ENCODE assay signal across 31 cellular contexts in the genomic region with DNA sequence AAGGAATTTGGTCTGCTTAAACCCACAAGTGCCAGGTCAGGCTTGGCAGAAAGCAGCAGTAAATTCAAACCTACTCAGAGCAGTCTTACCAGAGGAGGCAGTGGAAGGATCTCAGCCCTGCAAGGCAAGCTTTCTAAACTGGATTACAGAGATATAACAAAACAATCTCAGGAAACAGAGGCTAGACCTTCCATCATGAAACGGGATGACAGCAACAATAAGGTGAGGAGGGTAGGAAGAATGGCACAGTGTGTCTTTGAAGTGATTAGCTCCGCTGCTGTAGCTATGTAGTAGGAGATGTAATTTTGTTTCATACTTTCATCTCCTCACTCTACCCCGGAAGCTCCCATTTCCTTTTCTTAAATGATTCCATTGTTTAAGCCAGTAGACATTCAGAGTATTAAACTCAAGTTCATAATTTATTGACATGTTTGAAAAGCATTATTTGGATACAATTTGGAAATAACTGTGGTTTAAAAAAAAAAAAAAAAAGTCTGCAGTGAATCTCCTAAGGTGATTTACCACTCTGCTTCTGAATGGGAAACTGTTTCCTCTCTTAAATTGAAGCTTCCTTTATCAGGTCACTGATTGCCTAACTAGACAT. TPM values are rescaled to one million over a fixed set of nuclear protein-coding genes. Genes with fewer than 3 reads are reported as not detected.
DNase-seq lines count a peak whose midpoint lies in the region; FAIRE-seq and TF ChIP-seq lines count a peak whose summit lies in the region.
"Had no signal": no experiment of that assay in that cellular context is flagged by ENCODE, and none has a peak within 500 bp of the region (broad histone marks: within the 10 kb centered on the region; RNA-seq: fewer than 3 reads in every experiment).

No MANE protein-coding gene starts in this region.

- no peak overlapping the region for H3K4me3 Mint-ChIP-seq in nephron progenitor cell
- H3K4me3 Mint-ChIP-seq: activated naive CD4-positive, alpha-beta T cell treated with anti-CD3 and anti-CD28 coated beads, Interleukin-2, amount 10 ng/mL, durations not matched to agents 7 days and 5 days; CD8-positive, alpha-beta T cell; GM23338; neural crest cell had no signal

- peak overlapping the region; percentile 53 for H3K27ac Mint-ChIP-seq in nephron progenitor cell
- H3K27ac Mint-ChIP-seq: activated naive CD4-positive, alpha-beta T cell treated with anti-CD3 and anti-CD28 coated beads, Interleukin-2, amount 10 ng/mL, durations not matched to agents 7 days and 5 days; CD8-positive, alpha-beta T cell; GM23338 had no signal

- H3K4me1 Mint-ChIP-seq in nephron progenitor cell: peaks cover 12% of the 10 kb centered on the region

- peaks cover 62% of the 10 kb centered on the region for H3K36me3 Mint-ChIP-seq in nephron progenitor cell (ENCODE audit: low read depth)

- peak; percentile 36 for FAIRE-seq in HTR-8/SVneo (lab: Jason Lieb, UNC)
- FAIRE-seq: endometrium had no signal

- no peaks in the 10 kb centered on the region for H3K27me3 Mint-ChIP-seq in nephron progenitor cell (ENCODE audit: low read depth, poor library complexity)
- H3K27me3 Mint-ChIP-seq: activated naive CD4-positive, alpha-beta T cell treated with anti-CD3 and anti-CD28 coated beads, Interleukin-2, amount 10 ng/mL, durations not matched to agents 7 days and 5 days had no signal

- H3K9me3 Mint-ChIP-seq in nephron progenitor cell: no peaks in the 10 kb centered on the region
- H3K9me3 Mint-ChIP-seq: activated naive CD4-positive, alpha-beta T cell treated with anti-CD3 and anti-CD28 coated beads, Interleukin-2, amount 10 ng/mL, durations not matched to agents 7 days and 5 days; CD8-positive, alpha-beta T cell; GM23338; neural crest cell had no signal

- TF ChIP-seq CTCF in nephron progenitor cell (IDR thresholded peaks at IDR 0.05): no peak
- no peak for TF ChIP-seq CTCF in GM10266 (IDR thresholded peaks at IDR 0.05; ENCODE audit: control insufficient read depth, insufficient read depth, low read depth, missing control alignments)

- DNase-seq in NCI-H82 (lab: John Stamatoyannopoulos, UW) (peak; percentile 16), NCI-H82 treated with DMSO at 0.1 percent for 48 hours (lab: John Stamatoyannopoulos, UW; ENCODE audit: unreplicated experiment) (no peak), HTR-8/SVneo (ENCODE audit: insufficient read length, low spot score) (no peak), dermis blood vessel endothelial cell (peak; percentile 87), nephron progenitor cell (no peak), NCI-H1105 treated with DMSO at 0.1 percent for 48 hours (lab: John Stamatoyannopoulos, UW) (no peak), GM10266 (ENCODE audit: extremely low spot score) (no peak)
- no peak for DNase-seq in stimulated activated CD4-positive, alpha-beta T cell treated with anti-CD3 and anti-CD28 coated beads, Interleukin-4, amount 100 ng/mL, for 4 hours
- DNase-seq: 8988T; activated CD4-positive, alpha-beta T cell treated with anti-CD3 and anti-CD28 coated beads, Interleukin-2, amount 50 U/mL, for 48 hours; activated CD4-positive, CD25-positive, alpha-beta regulatory T cell; activated naive CD4-positive, alpha-beta T cell treated with anti-CD3 and anti-CD28 coated beads, Interleukin-2, amount 10 ng/mL, durations not matched to agents 7 days and 5 days; amniotic stem cell; CD8-positive, alpha-beta T cell; DMS 273 treated with DMSO at 0.1 percent for 48 hours; EL; IMR-90; islet precursor cell; lower lobe of right lung; NCI-H1105; NCI-H1930; NCI-H524; Peyer's patch; posterior cingulate gyrus; SIG-M5; stimulated activated CD8-positive, alpha-beta memory T cell treated with anti-CD3 and anti-CD28 coated beads, Interleukin-4, amount 100 ng/mL, for 48 hours; stomach; SW 1271 had no signal

RNA-seq across cellular contexts. Expression of a gene that starts 29.4 kb away (rescaled TPM):
- total RNA-seq in dermis blood vessel endothelial cell: 145 and 268 TPM in 2 replicates

Comparison
In these comparisons a context has a peak if more than half of its experiments do, and no peak if none do; other contexts are left out.
1. DNase-seq: peak in NCI-H82 (single experiment) and dermis blood vessel endothelial cell (single experiment); none in NCI-H82 treated with DMSO at 0.1 percent for 48 hours (single experiment), HTR-8/SVneo (single experiment), nephron progenitor cell (single experiment), NCI-H1105 treated with DMSO at 0.1 percent for 48 hours (single experiment), stimulated activated CD4-positive, alpha-beta T cell treated with anti-CD3 and anti-CD28 coated beads, Interleukin-4, amount 100 ng/mL, for 4 hours (0 of 2) and GM10266 (single experiment).